In genomic region chr1:243713470-243714186, GRCh38 we compare ENCODE assay signal across 8 cellular contexts.
A peak's percentile ranks its signal among the peaks of the same experiment; 100 is the strongest.
DNase-seq lines count a peak whose midpoint lies in the region; TF ChIP-seq lines count a peak whose summit lies in the region.

No MANE protein-coding gene starts in this region.

- H3K4me1 ChIP-seq in stomach (peaks cover 0 to 41% (median 9%) of the 10 kb centered on the region in 4 donors), tibial artery (peaks cover 0 to 85% (median 13%) of the 10 kb centered on the region in 4 donors)

- CTCF ChIA-PET in AG04449 (lab: Yijun Ruan, JAX): interaction anchor here (1.0 to 2.5 kb wide), 6 partner anchors 17 to 560 kb away, joined by 3 to 6 read pairs (median 4); no protein-coding TSS in a partner anchor

- no peak for TF ChIP-seq CTCF in AG04449 (IDR thresholded peaks at IDR 0.05; ENCODE audit: insufficient read depth, low read length, missing control alignments)
- no peak for TF ChIP-seq CTCF in WI38 (IDR thresholded peaks at IDR 0.05; ENCODE audit: low read depth, low read length)
- no peak for TF ChIP-seq CTCF in stomach (IDR thresholded peaks at IDR 0.05)
- no peak for TF ChIP-seq CTCF in tibial artery (IDR thresholded peaks at IDR 0.05)

- TF ChIP-seq POLR2A in stomach (IDR thresholded peaks at IDR 0.05): no peak

- POLR2A ChIA-PET in AG04449 (lab: Yijun Ruan, JAX): interaction anchor here (0.7 to 1.1 kb wide), 2 partner anchors 37 to 334 kb away, joined by 3 to 4 read pairs; no protein-coding TSS in a partner anchor

- TF ChIP-seq EP300 in stomach (IDR thresholded peaks at IDR 0.05): no peak

- H3K36me3 ChIP-seq in stomach: no peaks in the 10 kb centered on the region
- H3K36me3 ChIP-seq in tibial artery: no peaks in the 10 kb centered on the region

- H3K27me3 ChIP-seq in stomach (no peaks in the 10 kb centered on the region), tibial artery (no peaks in the 10 kb centered on the region)

- intact Hi-C loops in stomach (cut with DNase I; ENCODE audit: low total_unique reads): no loop called here
- intact Hi-C loops in tibial artery (cut with DNase I; ENCODE audit: low total_unique reads): no loop called here

- WGBS in stomach, 5 donors: 21 to 41% (median 35%) methylated on average over 10 of the region's 10 CpGs

- H3K27ac ChIP-seq in stomach: no peak overlapping the region
- H3K27ac ChIP-seq in tibial artery: no peak overlapping the region

- DNase-seq in AG04449 (ENCODE audit: low read depth, low spot score) (peak; percentile 16), NCI-H1417 (lab: John Stamatoyannopoulos, UW) (peak; percentile 53 to 99 (median 89)), left kidney (ENCODE audit: low read depth, low spot score) (peak; percentile 69), stomach (no peak), tibial artery (no peak), NCI-H2196 (lab: John Stamatoyannopoulos, UW; ENCODE audit: unreplicated experiment) (no peak)
- no peak for DNase-seq in activated CD4-positive, alpha-beta T cell treated with anti-CD3 and anti-CD28 coated beads for 48 hours

- H3K9me3 ChIP-seq in stomach (no peaks in the 10 kb centered on the region), tibial artery (no peaks in the 10 kb centered on the region)

- no peak overlapping the region for H3K4me3 ChIP-seq in AG04449 (ENCODE audit: low read depth, low read length)
- H3K4me3 ChIP-seq in WI38 (ENCODE audit: low read depth, low read length): peak overlapping the region; percentile 38
- no peak overlapping the region for H3K4me3 ChIP-seq in stomach
- H3K4me3 ChIP-seq in tibial artery: no peak overlapping the region

Comparison
In these comparisons a context has a peak if more than half of its experiments do, and no peak if none do; other contexts are left out.
1. DNase-seq: peak in AG04449 (single experiment), NCI-H1417 (3 of 3) and left kidney (single experiment); none in stomach (single experiment), tibial artery (0 of 2), activated CD4-positive, alpha-beta T cell treated with anti-CD3 and anti-CD28 coated beads for 48 hours (single experiment) and NCI-H2196 (single experiment).